In the genomic region with DNA sequence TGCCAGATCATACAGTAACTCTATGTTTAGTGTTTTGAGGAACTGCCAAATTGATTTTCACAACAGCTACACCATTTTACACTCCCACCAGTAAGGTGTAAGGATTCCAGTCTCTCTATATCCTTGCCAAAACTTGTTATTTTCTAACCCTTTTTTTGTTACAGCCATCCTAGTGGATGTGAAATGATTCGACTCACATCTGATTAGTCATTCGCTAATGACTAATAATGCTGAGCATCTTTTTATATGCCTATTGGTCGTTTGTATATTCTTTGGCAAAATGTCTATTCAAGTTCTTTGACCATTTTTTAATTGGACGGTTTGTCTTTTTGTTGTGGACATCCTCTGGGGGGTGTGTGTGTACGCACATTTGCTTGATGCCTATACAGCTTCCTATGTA, we compare ENCODE assay signal across 29 cellular contexts.
"Had no signal": no experiment of that assay in that cellular context is flagged by ENCODE, and none has a peak within 500 bp of the region (broad histone marks: within the 10 kb centered on the region; RNA-seq: fewer than 3 reads in every experiment).

No MANE protein-coding gene starts in this region.

- H3K27ac ChIP-seq: epithelial cell of prostate, esophagus squamous epithelium, hepatocyte, pancreas, stomach, thyroid gland had no signal

- H3K4me1 Mint-ChIP-seq: activated naive CD4-positive, alpha-beta T cell treated with anti-CD3 and anti-CD28 coated beads, Interleukin-2, amount 50 U/mL, for 24 hours; activated naive CD8-positive, alpha-beta T cell treated with anti-CD3 and anti-CD28 coated beads, Interleukin-2, amount 50 U/mL, for 24 hours; central memory CD8-positive, alpha-beta T cell; naive B cell; stimulated activated naive B cell treated with anti-CD40 and anti-IgM and Interleukin-4, amounts not matched to agents 10 μg/mL and 1 μg/mL and 100 μg/mL, for 72 hours had no signal

- ATAC-seq: activated naive CD8-positive, alpha-beta T cell treated with anti-CD3 and anti-CD28 coated beads, Interleukin-2, amount 50 U/mL, for 24 hours; activated T-cell treated with anti-CD3 and anti-CD28 coated beads, Interleukin-2, amount 50 U/mL, for 4 hours; gastroesophageal sphincter; left cardiac atrium; left ventricle myocardium superior; pancreas; psoas muscle; stimulated activated naive B cell treated with anti-CD40 and anti-IgM and Interleukin-4, amounts not matched to agents 10 μg/mL and 1 μg/mL and 100 μg/mL, for 72 hours had no signal

- H3K4me3 Mint-ChIP-seq: activated CD4-positive, alpha-beta memory T cell treated with anti-CD3 and anti-CD28 coated beads for 36 hours; activated naive CD4-positive, alpha-beta T cell treated with anti-CD3 and anti-CD28 coated beads, Interleukin-2, amount 50 U/mL, for 24 hours; activated naive CD8-positive, alpha-beta T cell treated with anti-CD3 and anti-CD28 coated beads, Interleukin-2, amount 50 U/mL, for 24 hours; activated T-cell treated with anti-CD3 and anti-CD28 coated beads, Interleukin-2, amount 50 U/mL, for 4 hours; central memory CD8-positive, alpha-beta T cell; dendritic cell treated with granulocyte-macrophage colony-stimulating factor and Interleukin-4, amounts not matched to agents 40 ng/mL and 50 ng/mL, for 4 days; endodermal cell; mesothelial cell of epicardium; naive B cell; neural crest cell; stimulated activated naive B cell treated with anti-CD40 and anti-IgM and Interleukin-4, amounts not matched to agents 10 μg/mL and 1 μg/mL and 100 μg/mL, for 72 hours had no signal

- H3K9me3 ChIP-seq: esophagus squamous epithelium, gastroesophageal sphincter, pancreas, psoas muscle, stomach, thyroid gland had no signal

- H3K36me3 ChIP-seq: esophagus squamous epithelium, gastroesophageal sphincter, pancreas, stomach, thyroid gland had no signal

- H3K79me2 ChIP-seq: hepatocyte had no signal

- H3K4me2 ChIP-seq: hepatocyte had no signal

- FAIRE-seq: pancreas had no signal

- H3K36me3 Mint-ChIP-seq: activated CD4-positive, alpha-beta memory T cell treated with anti-CD3 and anti-CD28 coated beads for 36 hours; activated naive CD4-positive, alpha-beta T cell treated with anti-CD3 and anti-CD28 coated beads, Interleukin-2, amount 50 U/mL, for 24 hours; mesothelial cell of epicardium; naive B cell; stimulated activated naive B cell treated with anti-CD40 and anti-IgM and Interleukin-4, amounts not matched to agents 10 μg/mL and 1 μg/mL and 100 μg/mL, for 72 hours had no signal

- H3K4me1 ChIP-seq: esophagus squamous epithelium, thyroid gland had no signal

- H3K4me3 ChIP-seq: esophagus squamous epithelium, gastroesophageal sphincter, hepatocyte, pancreas, psoas muscle, stomach, thyroid gland had no signal

- H2AFZ ChIP-seq: hepatocyte had no signal

- H3K27ac Mint-ChIP-seq: activated CD4-positive, alpha-beta memory T cell treated with anti-CD3 and anti-CD28 coated beads for 36 hours; activated naive CD4-positive, alpha-beta T cell treated with anti-CD3 and anti-CD28 coated beads, Interleukin-2, amount 50 U/mL, for 24 hours; activated naive CD8-positive, alpha-beta T cell treated with anti-CD3 and anti-CD28 coated beads, Interleukin-2, amount 50 U/mL, for 24 hours; activated T-helper 2 cell treated with anti-CD3 and anti-CD28 coated beads, Interferon-gamma antibody, Interleukin-2, Interleukin-4, amounts not matched to agents 10 μg/mL and 5 μg/mL and 100 μg/mL, durations not matched to agents 14 hours and 24 hours and 36 hours; dendritic cell treated with granulocyte-macrophage colony-stimulating factor and Interleukin-4, amounts not matched to agents 40 ng/mL and 50 ng/mL, for 4 days; endodermal cell; mesothelial cell of epicardium; naive B cell; stimulated activated naive B cell treated with anti-CD40 and anti-IgM and Interleukin-4, amounts not matched to agents 10 μg/mL and 1 μg/mL and 100 μg/mL, for 72 hours had no signal

- H3K9me3 Mint-ChIP-seq: activated CD4-positive, alpha-beta memory T cell treated with anti-CD3 and anti-CD28 coated beads for 36 hours; dendritic cell treated with granulocyte-macrophage colony-stimulating factor and Interleukin-4, amounts not matched to agents 40 ng/mL and 50 ng/mL, for 4 days; endodermal cell; mesothelial cell of epicardium had no signal

- H3K27me3 Mint-ChIP-seq: activated CD4-positive, alpha-beta memory T cell treated with anti-CD3 and anti-CD28 coated beads for 36 hours; activated naive CD4-positive, alpha-beta T cell treated with anti-CD3 and anti-CD28 coated beads, Interleukin-2, amount 50 U/mL, for 24 hours; activated naive CD8-positive, alpha-beta T cell treated with anti-CD3 and anti-CD28 coated beads, Interleukin-2, amount 50 U/mL, for 24 hours; central memory CD8-positive, alpha-beta T cell; dendritic cell treated with granulocyte-macrophage colony-stimulating factor and Interleukin-4, amounts not matched to agents 40 ng/mL and 50 ng/mL, for 4 days; naive B cell; stimulated activated naive B cell treated with anti-CD40 and anti-IgM and Interleukin-4, amounts not matched to agents 10 μg/mL and 1 μg/mL and 100 μg/mL, for 72 hours had no signal

- H3K27me3 ChIP-seq: esophagus squamous epithelium, gastroesophageal sphincter, hepatocyte, pancreas, stomach, thyroid gland had no signal

- DNase-seq: activated CD4-positive, alpha-beta memory T cell treated with anti-CD3 and anti-CD28 coated beads for 36 hours; activated CD4-positive, alpha-beta T cell treated with anti-CD3 and anti-CD28 coated beads for 48 hours; activated naive CD8-positive, alpha-beta T cell treated with anti-CD3 and anti-CD28 coated beads, Interleukin-2, amount 50 U/mL, for 24 hours; activated T-cell treated with anti-CD3 and anti-CD28 coated beads, Interleukin-2, amount 50 U/mL, for 4 hours; amygdala; endodermal cell; esophagus squamous epithelium; islet precursor cell; left cardiac atrium; left ventricle myocardium superior; naive B cell; nucleus accumbens; pancreas; psoas muscle; stimulated activated CD4-positive, alpha-beta T cell treated with anti-CD3 and anti-CD28 coated beads, Interleukin-15, amount 100 ng/mL, for 24 hours; stimulated activated CD4-positive, alpha-beta T cell treated with anti-CD3 and anti-CD28 coated beads, Interleukin-2, amount 100 ng/mL, for 24 hours; stimulated activated naive B cell treated with anti-CD40 and anti-IgM and Interleukin-4, amounts not matched to agents 10 μg/mL and 1 μg/mL and 100 μg/mL, for 72 hours; stomach; T-helper 2 cell; thyroid gland had no signal
